Comparison of ENCODE assay signal across 16 cellular contexts in the genomic region with DNA sequence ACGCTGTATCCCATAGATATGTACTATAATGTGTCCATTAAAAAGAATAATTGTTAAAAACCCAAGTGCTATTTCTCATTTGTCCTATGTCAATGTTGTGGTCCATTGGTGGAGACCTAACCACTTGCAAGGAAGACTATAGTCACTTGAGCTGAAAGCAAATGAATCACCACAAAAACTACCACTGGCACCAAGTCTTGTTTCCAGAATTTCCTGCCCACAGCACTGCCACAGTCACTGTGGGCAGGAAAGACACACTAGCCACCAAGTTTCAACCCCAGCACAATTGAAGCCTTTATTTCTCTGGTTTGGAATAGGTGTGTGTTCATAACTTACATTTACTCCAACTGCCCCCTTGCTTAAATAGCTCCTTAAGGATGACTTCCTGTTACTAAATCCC. TPM values are rescaled to one million over a fixed set of nuclear protein-coding genes. Genes with fewer than 3 reads are reported as not detected.
A peak's percentile ranks its signal among the peaks of the same experiment; 100 is the strongest.
DNase-seq lines count a peak whose midpoint lies in the region; ATAC-seq and TF ChIP-seq lines count a peak whose summit lies in the region.
"Had no signal": no experiment of that assay in that cellular context is flagged by ENCODE, and none has a peak within 500 bp of the region (broad histone marks: within the 10 kb centered on the region; RNA-seq: fewer than 3 reads in every experiment).

No MANE protein-coding gene starts in this region.

- H3K36me3 ChIP-seq in mammary epithelial cell (ENCODE audit: insufficient read depth, low read length): no peaks in the 10 kb centered on the region
- no peaks in the 10 kb centered on the region for H3K36me3 ChIP-seq in muscle layer of colon (ENCODE audit: insufficient read depth, low read length)
- H3K36me3 ChIP-seq: Peyer's patch had no signal

- no peak overlapping the region for H3K27ac Mint-ChIP-seq in MCF 10A (ENCODE audit: low read depth, unreplicated experiment)
- H3K27ac Mint-ChIP-seq in T-helper 2 cell treated with Interferon-gamma antibody and Interleukin-4, amounts not matched to agents 5 μg/mL and 100 μg/mL, for 36 hours: no peak overlapping the region
- H3K27ac Mint-ChIP-seq: CD4-positive, alpha-beta T cell had no signal

- H3K27me3 Mint-ChIP-seq in MCF 10A (ENCODE audit: insufficient read depth, unreplicated experiment): peaks cover 39% of the 10 kb centered on the region
- H3K27me3 Mint-ChIP-seq in T-helper 2 cell treated with Interferon-gamma antibody and Interleukin-4, amounts not matched to agents 5 μg/mL and 100 μg/mL, for 36 hours (ENCODE audit: low read depth): peaks cover 17% of the 10 kb centered on the region
- H3K27me3 Mint-ChIP-seq: CD4-positive, alpha-beta T cell had no signal

- no peak for TF ChIP-seq POLR2A in GM18505 (IDR thresholded peaks at IDR 0.05; ENCODE audit: borderline replicate concordance, extremely low read depth, insufficient read depth, insufficient read length)

- no peaks in the 10 kb centered on the region for H3K4me1 Mint-ChIP-seq in MCF 10A (ENCODE audit: insufficient read depth, unreplicated experiment)
- peaks cover 2% of the 10 kb centered on the region for H3K4me1 Mint-ChIP-seq in T-helper 2 cell treated with Interferon-gamma antibody and Interleukin-4, amounts not matched to agents 5 μg/mL and 100 μg/mL, for 36 hours (ENCODE audit: low read depth)

- H3K27ac ChIP-seq in mammary epithelial cell (ENCODE audit: insufficient read depth, low read depth, low read length): no peak overlapping the region
- H3K27ac ChIP-seq in muscle layer of colon (ENCODE audit: low read depth, low read length): peak overlapping the region; percentile 31
- H3K27ac ChIP-seq: Peyer's patch had no signal

- DNase-seq in mammary epithelial cell (peak; percentile 10), MCF 10A (ENCODE audit: unreplicated experiment) (no peak), RPMI8226 (no peak), NCI-H1694 treated with DMSO at 0.1 percent for 48 hours (lab: John Stamatoyannopoulos, UW) (no peak)
- peak; percentile 21 for DNase-seq in T-helper 2 cell treated with Interferon-gamma antibody and Interleukin-4, amounts not matched to agents 5 μg/mL and 100 μg/mL, for 36 hours (ENCODE audit: low spot score)
- DNase-seq: AML-193; Calu3; CD4-positive, alpha-beta T cell; DMS79; NCI-H1105 treated with DMSO at 0.1 percent for 48 hours; NCI-H2029; NCI-H510A treated with DMSO at 0.1 percent for 48 hours; SHP77 treated with DMSO at 0.1 percent for 48 hours had no signal

- H3K27me3 ChIP-seq in mammary epithelial cell (ENCODE audit: insufficient read depth, low read length) (no peaks in the 10 kb centered on the region), muscle layer of colon (ENCODE audit: control insufficient read depth in 1 of 2, insufficient read depth in 2 of 2, low read length in 2 of 2) (no peaks in the 10 kb centered on the region)
- H3K27me3 ChIP-seq: Peyer's patch had no signal

- 83% methylated on average over 1 of the region's 1 CpG for WGBS in mammary epithelial cell (ENCODE audit: low coverage, missing lambda C conversion rate)

- no peak overlapping the region for H3K4me3 Mint-ChIP-seq in MCF 10A (ENCODE audit: unreplicated experiment)
- no peak overlapping the region for H3K4me3 Mint-ChIP-seq in T-helper 2 cell treated with Interferon-gamma antibody and Interleukin-4, amounts not matched to agents 5 μg/mL and 100 μg/mL, for 36 hours
- H3K4me3 Mint-ChIP-seq: CD4-positive, alpha-beta T cell had no signal

- no peak overlapping the region for H3K4me3 ChIP-seq in mammary epithelial cell (replicated peaks in 1 of 3; ENCODE audit: insufficient read depth in 1 of 3, low read depth in 2 of 3, low read length in 3 of 3)
- no peak overlapping the region for H3K4me3 ChIP-seq in muscle layer of colon (ENCODE audit: low read depth in 1 of 2, low read length in 2 of 2)
- H3K4me3 ChIP-seq: Peyer's patch had no signal

- no peak for ATAC-seq in GM18505 (IDR thresholded peaks at IDR 0.05; ENCODE audit: unreplicated experiment)

- H3K9me3 Mint-ChIP-seq in MCF 10A (ENCODE audit: unreplicated experiment): no peaks in the 10 kb centered on the region
- H3K9me3 Mint-ChIP-seq in T-helper 2 cell treated with Interferon-gamma antibody and Interleukin-4, amounts not matched to agents 5 μg/mL and 100 μg/mL, for 36 hours: no peaks in the 10 kb centered on the region
- H3K9me3 Mint-ChIP-seq: CD4-positive, alpha-beta T cell had no signal

- no peaks in the 10 kb centered on the region for H3K4me1 ChIP-seq in mammary epithelial cell (ENCODE audit: insufficient read depth, low read length)
- H3K4me1 ChIP-seq in muscle layer of colon (ENCODE audit: insufficient read depth, low read length): peaks cover 42% of the 10 kb centered on the region

- H3K79me2 ChIP-seq in mammary epithelial cell (ENCODE audit: insufficient read depth, low read length): no peaks in the 10 kb centered on the region

- H2AFZ ChIP-seq in mammary epithelial cell (ENCODE audit: low read depth, low read length): no peak overlapping the region

- BruUV-seq in mammary epithelial cell (replicated peaks; lab: Mats Ljungman, UMichigan) (no TSS peak), MCF 10A (replicated peaks; lab: Mats Ljungman, UMichigan) (no TSS peak)

- POLR2A ChIA-PET in MCF 10A (lab: Yijun Ruan, JAX): no interaction called here

- CTCF ChIA-PET in mammary epithelial cell (lab: Charles Lee; ENCODE audit: low non-redundant PET): no interaction called here
- CTCF ChIA-PET in MCF 10A (lab: Yijun Ruan, JAX): no interaction called here

- H3K9ac ChIP-seq in mammary epithelial cell (ENCODE audit: insufficient read depth, low read length) (no peak overlapping the region), muscle layer of colon (ENCODE audit: low read length) (no peak overlapping the region)

- H3K9me3 ChIP-seq in mammary epithelial cell (replicated peaks; ENCODE audit: insufficient read depth, low read length): peaks cover 26% of the 10 kb centered on the region
- no peaks in the 10 kb centered on the region for H3K9me3 ChIP-seq in muscle layer of colon (ENCODE audit: low read length)
- H3K9me3 ChIP-seq: Peyer's patch had no signal

- no peaks in the 10 kb centered on the region for H4K20me1 ChIP-seq in mammary epithelial cell (ENCODE audit: insufficient read depth, low read length)

- in situ Hi-C loops in mammary epithelial cell (cut with MboI; ENCODE audit: low sequenced_read_pairs in 2 of 2): no loop called here

- TF ChIP-seq CTCF in mammary epithelial cell (conservative IDR thresholded peaks at IDR 0.05 in 1 of 2, IDR thresholded peaks at IDR 0.05 in 1 of 2; ENCODE audit: extremely low read depth in 1 of 2, insufficient read depth in 1 of 2, low read depth in 1 of 2, low read length in 2 of 2): no peak
- TF ChIP-seq CTCF in MCF 10A (IDR thresholded peaks at IDR 0.05; ENCODE audit: unreplicated experiment): no peak

- intact Hi-C loops in mammary epithelial cell (cut with micrococcal nuclease): no loop called here
- intact Hi-C loops in MCF 10A (cut with micrococcal nuclease): no loop called here

- dilution Hi-C loops in mammary epithelial cell (cut with HindIII; ENCODE audit: low sequenced_read_pairs): no loop called here

- no peak overlapping the region for H3K4me2 ChIP-seq in mammary epithelial cell (ENCODE audit: insufficient read depth, low read depth, low read length)

- H3K36me3 Mint-ChIP-seq in MCF 10A (ENCODE audit: insufficient read depth, unreplicated experiment): no peaks in the 10 kb centered on the region
- H3K36me3 Mint-ChIP-seq in T-helper 2 cell treated with Interferon-gamma antibody and Interleukin-4, amounts not matched to agents 5 μg/mL and 100 μg/mL, for 36 hours (ENCODE audit: low read depth): no peaks in the 10 kb centered on the region

RNA-seq across cellular contexts. Expression of a gene that starts 12.4 kb away (rescaled TPM):
- 1 to 10 TPM; 7.1 to 7.3 TPM for total RNA-seq in mammary epithelial cell
- 0.10 TPM for polyA plus RNA-seq in mammary epithelial cell
- not detected for polyA minus RNA-seq in mammary epithelial cell
- total RNA-seq in MCF 10A (2022): 0.34 and 0.37 TPM in 2 replicates

Comparison
In these comparisons a context has a peak if more than half of its experiments do, and no peak if none do; other contexts are left out.
1. DNase-seq: peak in mammary epithelial cell (single experiment) and T-helper 2 cell treated with Interferon-gamma antibody and Interleukin-4, amounts not matched to agents 5 μg/mL and 100 μg/mL, for 36 hours (single experiment); none in MCF 10A (single experiment), RPMI8226 (single experiment) and NCI-H1694 treated with DMSO at 0.1 percent for 48 hours (single experiment).